8 cellular contexts compared by ENCODE assay signal in the genomic region with DNA sequence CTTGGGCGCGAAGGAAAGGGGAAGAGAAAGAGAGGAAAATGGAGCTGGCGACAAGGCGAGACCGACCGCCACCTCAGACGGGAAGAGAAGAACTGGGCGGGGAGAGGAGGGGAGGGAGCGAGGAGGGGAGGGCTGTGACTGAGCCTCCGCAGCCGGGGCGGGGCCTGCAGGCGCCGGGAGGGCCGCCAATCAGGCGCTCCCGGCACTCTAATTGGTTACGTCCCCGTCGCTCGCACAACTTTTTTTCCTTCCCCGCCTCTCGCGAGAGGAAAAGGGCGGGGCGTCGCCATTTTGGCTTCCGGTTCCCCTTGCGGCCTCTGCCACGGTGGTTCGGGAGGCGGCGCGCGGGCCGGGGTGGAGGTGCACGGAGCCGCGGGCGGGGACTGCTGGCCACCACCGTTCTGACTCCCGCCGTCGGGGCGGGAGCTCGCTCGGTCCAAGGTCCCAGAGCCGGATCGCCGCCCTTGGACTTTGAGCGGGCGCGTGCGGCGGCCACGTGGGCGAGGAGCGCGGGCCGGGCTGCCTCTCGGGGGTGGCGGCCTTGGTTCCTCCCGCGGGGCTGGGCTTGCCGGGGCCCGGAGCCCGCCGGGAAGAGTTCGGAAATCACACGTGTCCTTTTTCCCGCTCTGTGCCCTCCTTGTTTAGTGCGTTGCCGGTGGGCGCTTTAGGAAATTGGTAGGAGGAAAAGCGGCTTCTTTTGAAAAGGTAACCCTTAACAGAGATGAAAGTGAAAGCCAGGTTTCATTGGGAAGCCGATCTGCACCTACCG.
DNase-seq lines count a peak whose midpoint lies in the region; ATAC-seq and TF ChIP-seq lines count a peak whose summit lies in the region.

A gene (minus strand): TSS at position 94 of the 769 bp plus-strand sequence. CDS start 176 bp downstream, outside the sequence.

- H3K4me1 ChIP-seq in BLaER1, result peaks cover 71% of the 10 kb centered on the region

- H3K27ac ChIP-seq in BLaER1, result peak within 1 kb of the TSS; percentile 99

- H3K36me3 ChIP-seq in BLaER1, result peaks cover 5% of the 10 kb centered on the region; the same call in 1 of the 2 replicates

- ATAC-seq in GM19324 (IDR thresholded peaks at IDR 0.05; ENCODE audit: low FRiP score, unreplicated experiment), result peak; percentile 81
- peak; percentile 67 for ATAC-seq in HG03460 (IDR thresholded peaks at IDR 0.05; ENCODE audit: unreplicated experiment)

- DNase-seq in NCI-H524 treated with DMSO at 0.1 percent for 48 hours (lab: John Stamatoyannopoulos, UW) (peak; percentile 11), choroid plexus epithelial cell (ENCODE audit: low read depth) (peak; percentile 97), kidney glomerular epithelial cell (lab: John Stamatoyannopoulos, UW) (peak; percentile 88)
- peak; percentile 95 to 97 for DNase-seq in activated CD4-positive, alpha-beta T cell treated with anti-CD3 and anti-CD28 coated beads for 4 hours
- peak; percentile 92 to 97 for DNase-seq in stimulated activated CD4-positive, alpha-beta T cell treated with anti-CD3 and anti-CD28 coated beads, Interleukin-15, amount 100 ng/mL, for 48 hours (ENCODE audit: low read depth in 2 of 2)

- H3K4me3 ChIP-seq in BLaER1, result peak within 1 kb of the TSS; percentile 95
- peak within 1 kb of the TSS; percentile 95 for H3K4me3 ChIP-seq in choroid plexus epithelial cell (ENCODE audit: low read depth, low read length)

- H3K9me3 ChIP-seq in BLaER1, result no peaks in the 10 kb centered on the region

- peak within 1 kb of the TSS; percentile 91 for H3K4me2 ChIP-seq in BLaER1

- H3K9ac ChIP-seq in BLaER1, result peak within 1 kb of the TSS; percentile 99

- no peaks in the 10 kb centered on the region for H3K27me3 ChIP-seq in BLaER1

- peaks cover 44% of the 10 kb centered on the region for H4K20me1 ChIP-seq in BLaER1

- no peak for TF ChIP-seq CTCF in choroid plexus epithelial cell (conservative IDR thresholded peaks at IDR 0.05; ENCODE audit: low read depth, low read length)

Comparison
In these comparisons a context has a peak if more than half of its experiments do, and no peak if none do; other contexts are left out.
1. Peak in every context shown above with its lines: DNase-seq, ATAC-seq, H3K4me3 ChIP-seq and H3K27ac ChIP-seq.
2. DNase-seq: peak in every context shown above with its lines; median percentile 97 in choroid plexus epithelial cell; 96 in activated CD4-positive, alpha-beta T cell treated with anti-CD3 and anti-CD28 coated beads for 4 hours; 94 in stimulated activated CD4-positive, alpha-beta T cell treated with anti-CD3 and anti-CD28 coated beads, Interleukin-15, amount 100 ng/mL, for 48 hours; 88 in kidney glomerular epithelial cell; 11 in NCI-H524 treated with DMSO at 0.1 percent for 48 hours.